ENCODE assay signal across 29 cellular contexts in the genomic region with DNA sequence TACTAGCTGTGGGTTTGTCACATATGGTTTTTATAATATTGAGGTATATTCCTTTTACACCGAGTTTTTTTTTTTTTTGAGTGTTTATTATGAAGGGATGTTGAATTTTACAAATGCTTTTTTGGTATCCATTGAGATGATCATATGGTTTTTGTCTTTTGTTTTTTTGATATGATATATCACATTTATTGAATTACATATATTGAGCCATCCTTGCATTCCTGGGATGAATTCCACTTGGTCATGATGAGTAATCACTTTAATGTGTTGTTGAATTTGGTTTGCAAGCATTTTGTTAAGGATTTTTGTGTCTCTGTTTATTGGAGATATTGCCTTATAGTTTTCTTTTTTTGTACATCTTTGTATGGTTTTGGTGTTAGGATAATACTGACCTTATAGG. TPM values are rescaled to one million over a fixed set of nuclear protein-coding genes. Genes with fewer than 3 reads are reported as not detected.
DNase-seq lines count a peak whose midpoint lies in the region; ATAC-seq and TF ChIP-seq lines count a peak whose summit lies in the region.
"Had no signal": no experiment of that assay in that cellular context is flagged by ENCODE, and none has a peak within 500 bp of the region (broad histone marks: within the 10 kb centered on the region; RNA-seq: fewer than 3 reads in every experiment).

No MANE protein-coding gene starts in this region.

- peak overlapping the region in 3 of 5 experiments; percentile 32 to 67 (median 35) for H3K4me3 Mint-ChIP-seq in brain
- H3K4me3 Mint-ChIP-seq: activated naive CD4-positive, alpha-beta T cell treated with anti-CD3 and anti-CD28 coated beads for 36 hours; activated T-helper 1 cell treated with anti-CD3 and anti-CD28 coated beads, Interleukin-12 subunit alpha, Interleukin-12 subunit beta, Interleukin-2, Interleukin-4 antibody, amounts not matched to agents 30 ng/mL and 10 ng/mL and 1 ng/mL, durations not matched to agents 14 hours and 24 hours and 36 hours; CD14-positive monocyte; immature natural killer cell; stimulated activated naive B cell treated with anti-CD40 and anti-IgM and Interleukin-4, amounts not matched to agents 10 μg/mL and 1 μg/mL and 100 μg/mL, for 72 hours had no signal

- peaks cover 0 to 33% (median 11%) of the 10 kb centered on the region in 11 donors for H3K9me3 ChIP-seq in heart right ventricle
- H3K9me3 ChIP-seq: upper lobe of right lung had no signal

- no peaks in the 10 kb centered on the region for H3K36me3 ChIP-seq in heart right ventricle
- H3K36me3 ChIP-seq: breast epithelium, suprapubic skin, upper lobe of right lung had no signal

- peaks cover 0 to 22% (median 16%) of the 10 kb centered on the region in 9 donors for H3K4me1 ChIP-seq in heart right ventricle
- H3K4me1 ChIP-seq: breast epithelium had no signal

- H3K27me3 Mint-ChIP-seq in brain, result no peaks in the 10 kb centered on the region
- H3K27me3 Mint-ChIP-seq: progenitor cell of endocrine pancreas; stimulated activated naive B cell treated with anti-CD40 and anti-IgM and Interleukin-4, amounts not matched to agents 10 μg/mL and 1 μg/mL and 100 μg/mL, for 72 hours had no signal

- DNase-seq in Caki2 (ENCODE audit: low read depth) (peak; percentile 43), LHCN-M2 (ENCODE audit: low read depth) (peak; percentile 42), kidney glomerular epithelial cell (lab: John Stamatoyannopoulos, UW) (peak; percentile 1), heart right ventricle (no peak), NCI-H1694 (lab: John Stamatoyannopoulos, UW) (no peak)
- DNase-seq: activated CD4-positive, CD25-positive, alpha-beta regulatory T cell; activated naive CD4-positive, alpha-beta T cell treated with anti-CD3 and anti-CD28 coated beads for 36 hours; amniotic stem cell; effector CD8-positive, alpha-beta T cell; H7; immature natural killer cell; Kasumi-1; left ventricle myocardium inferior; NCI-H1694 treated with DMSO at 0.1 percent for 48 hours; NCI-H2171; NCI-H526 treated with DMSO at 0.1 percent for 48 hours; stimulated activated CD4-positive, alpha-beta T cell treated with anti-CD3 and anti-CD28 coated beads, Interleukin-15, amount 100 ng/mL, for 24 hours; stimulated activated naive B cell treated with anti-CD40 and anti-IgM and Interleukin-4, amounts not matched to agents 10 μg/mL and 1 μg/mL and 100 μg/mL, for 72 hours; upper lobe of right lung had no signal

- no peak overlapping the region for H3K27ac Mint-ChIP-seq in brain
- H3K27ac Mint-ChIP-seq: activated naive CD4-positive, alpha-beta T cell treated with anti-CD3 and anti-CD28 coated beads for 36 hours; activated T-helper 1 cell treated with anti-CD3 and anti-CD28 coated beads, Interleukin-12 subunit alpha, Interleukin-12 subunit beta, Interleukin-2, Interleukin-4 antibody, amounts not matched to agents 30 ng/mL and 10 ng/mL and 1 ng/mL, durations not matched to agents 14 hours and 24 hours and 36 hours; CD14-positive monocyte; immature natural killer cell; progenitor cell of endocrine pancreas; stimulated activated naive B cell treated with anti-CD40 and anti-IgM and Interleukin-4, amounts not matched to agents 10 μg/mL and 1 μg/mL and 100 μg/mL, for 72 hours had no signal

- H3K27ac ChIP-seq in heart right ventricle, result no peak overlapping the region
- H3K27ac ChIP-seq: breast epithelium, hepatocyte, left ventricle myocardium inferior, RWPE1, suprapubic skin, upper lobe of right lung had no signal

- H3K4me1 Mint-ChIP-seq in brain, result peaks cover 30% of the 10 kb centered on the region

- TF ChIP-seq CTCF in brain (conservative IDR thresholded peaks at IDR 0.05), result no peak
- no peak for TF ChIP-seq CTCF in heart right ventricle (IDR thresholded peaks at IDR 0.05)

- peaks cover 31 to 67% (median 55%) of the 10 kb centered on the region in 5 experiments for H3K9me3 Mint-ChIP-seq in brain

- WGBS in heart right ventricle, 2 donors, result 40 to 63% methylated on average over 1 of the region's 1 CpG

- no peak for ATAC-seq in HG02870 (IDR thresholded peaks at IDR 0.05; ENCODE audit: unreplicated experiment)
- no peak for ATAC-seq in heart right ventricle
- no peak for ATAC-seq in HG03280 (IDR thresholded peaks at IDR 0.05; ENCODE audit: unreplicated experiment)
- ATAC-seq: stimulated activated naive B cell treated with anti-CD40 and anti-IgM and Interleukin-4, amounts not matched to agents 10 μg/mL and 1 μg/mL and 100 μg/mL, for 72 hours; upper lobe of right lung had no signal

- H3K27me3 ChIP-seq in heart right ventricle, result no peaks in the 10 kb centered on the region
- H3K27me3 ChIP-seq: breast epithelium, hepatocyte, suprapubic skin, upper lobe of right lung had no signal

- peaks cover 51% of the 10 kb centered on the region for H3K36me3 Mint-ChIP-seq in brain
- H3K36me3 Mint-ChIP-seq: CD14-positive monocyte had no signal

- no peak overlapping the region for H3K4me3 ChIP-seq in heart right ventricle
- H3K4me3 ChIP-seq: breast epithelium, hepatocyte, left ventricle myocardium inferior, suprapubic skin, upper lobe of right lung had no signal

- intact Hi-C loops in heart right ventricle (cut with DNase I), result loop anchor here in 3 of 10 donors (5.0 kb wide), 1 partner anchor 78 kb away; the partner anchor contains the start of gene NANP (in 3 of the 3)

- in situ Hi-C loops in Caki2 (cut with HindIII; ENCODE audit: low pct_unique_long_range_greater_than_20kb, low sequenced_read_pairs), result no loop called here

RNA-seq across cellular contexts. Expression of gene ZNF337, which starts 3.3 kb away (rescaled TPM):
- 12.2 and 23.3 TPM in 2 replicates for total RNA-seq in Caki2 (2014; rRNA removed; shearing (Covaris generic); ENCODE audit: low replicate concordance)
- total RNA-seq in LHCN-M2 (2014; rRNA removed), result 12.5 and 13.1 TPM in 2 replicates
- 6.2 TPM for polyA plus RNA-seq in LHCN-M2 (2012)
- 8.1 TPM for polyA plus RNA-seq in brain (ENCODE audit: insufficient read depth, low read depth, low replicate concordance)
- 1 to 10 TPM; 5.9 to 8.6 (median 7.4) TPM for total RNA-seq in heart right ventricle
- polyA plus RNA-seq in heart right ventricle, result 10 to 100 TPM in 1 of 2 donors, 1 to 10 TPM in 1; 5.4 to 17.1 TPM

Comparison
In these comparisons a context has a peak if more than half of its experiments do, and no peak if none do; other contexts are left out.
1. DNase-seq: peak in Caki2 (single experiment), LHCN-M2 (single experiment) and kidney glomerular epithelial cell (single experiment); none in heart right ventricle (0 of 2) and NCI-H1694 (single experiment).